ENCODE assay signal across 1 cellular context in the genomic region with DNA sequence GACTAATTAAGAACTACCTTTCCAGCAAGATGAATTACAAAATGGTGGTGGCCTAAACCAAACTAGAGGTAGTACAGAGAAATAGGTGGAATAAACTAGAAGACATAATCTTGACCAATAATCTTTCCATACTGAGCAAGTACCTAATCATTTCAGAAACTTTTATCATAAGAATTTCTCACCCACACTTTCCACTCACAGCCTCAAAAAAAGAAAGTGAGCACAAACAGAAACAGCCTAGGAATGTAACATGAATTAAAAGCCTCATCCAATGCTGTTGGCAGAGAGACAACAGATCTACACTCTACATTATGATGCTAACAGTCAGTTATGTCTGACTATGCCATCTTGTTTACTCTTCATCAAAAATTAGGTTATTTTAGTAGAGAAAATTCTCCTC.
TF ChIP-seq lines count a peak whose summit lies in the region.

No MANE protein-coding gene starts in this region.

TF ChIP-seq in HepG2, 621 proteins besides CTCF, POLR2A, EP300 and RAD21 (continued from another document):
- no peak for TF ChIP-seq LBX2 (CRISPR knock-in tag; IDR thresholded peaks at IDR 0.05; ENCODE audit: borderline replicate concordance)
- TF ChIP-seq ZSCAN25 (CRISPR knock-in tag; IDR thresholded peaks at IDR 0.05): no peak
- TF ChIP-seq, protein P1, sequence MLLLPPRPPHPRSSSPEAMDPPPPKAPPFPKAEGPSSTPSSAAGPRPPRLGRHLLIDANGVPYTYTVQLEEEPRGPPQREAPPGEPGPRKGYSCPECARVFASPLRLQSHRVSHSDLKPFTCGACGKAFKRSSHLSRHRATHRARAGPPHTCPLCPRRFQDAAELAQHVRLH (CRISPR knock-in tag; IDR thresholded peaks at IDR 0.05; ENCODE audit: borderline replicate concordance, low read depth): no peak
- no peak for TF ChIP-seq ZNF766 (CRISPR knock-in tag; IDR thresholded peaks at IDR 0.05; ENCODE audit: borderline replicate concordance)
- TF ChIP-seq, protein P2, sequence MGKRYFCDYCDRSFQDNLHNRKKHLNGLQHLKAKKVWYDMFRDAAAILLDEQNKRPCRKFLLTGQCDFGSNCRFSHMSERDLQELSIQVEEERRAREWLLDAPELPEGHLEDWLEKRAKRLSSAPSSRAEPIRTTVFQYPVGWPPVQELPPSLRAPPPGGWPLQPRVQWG (CRISPR knock-in tag; IDR thresholded peaks at IDR 0.05; ENCODE audit: borderline replicate concordance, low read depth): no peak
- TF ChIP-seq, protein P3, sequence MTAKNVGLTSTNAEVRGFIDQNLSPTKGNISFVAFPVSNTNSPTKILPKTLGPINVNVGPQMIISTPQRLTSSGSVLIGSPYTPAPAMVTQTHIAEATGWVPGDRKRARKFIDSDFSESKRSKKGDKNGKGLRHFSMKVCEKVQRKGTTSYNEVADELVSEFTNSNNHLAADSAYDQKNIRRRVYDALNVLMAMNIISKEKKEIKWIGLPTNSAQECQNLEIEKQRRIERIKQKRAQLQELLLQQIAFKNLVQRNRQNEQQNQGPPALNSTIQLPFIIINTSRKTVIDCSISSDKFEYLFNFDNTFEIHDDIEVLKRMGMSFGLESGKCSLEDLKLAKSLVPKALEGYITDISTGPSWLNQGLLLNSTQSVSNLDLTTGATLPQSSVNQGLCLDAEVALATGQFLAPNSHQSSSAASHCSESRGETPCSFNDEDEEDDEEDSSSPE (CRISPR knock-in tag; IDR thresholded peaks at IDR 0.05): no peak
